Comparison of ENCODE assay signal across 8 cellular contexts in the genomic region with DNA sequence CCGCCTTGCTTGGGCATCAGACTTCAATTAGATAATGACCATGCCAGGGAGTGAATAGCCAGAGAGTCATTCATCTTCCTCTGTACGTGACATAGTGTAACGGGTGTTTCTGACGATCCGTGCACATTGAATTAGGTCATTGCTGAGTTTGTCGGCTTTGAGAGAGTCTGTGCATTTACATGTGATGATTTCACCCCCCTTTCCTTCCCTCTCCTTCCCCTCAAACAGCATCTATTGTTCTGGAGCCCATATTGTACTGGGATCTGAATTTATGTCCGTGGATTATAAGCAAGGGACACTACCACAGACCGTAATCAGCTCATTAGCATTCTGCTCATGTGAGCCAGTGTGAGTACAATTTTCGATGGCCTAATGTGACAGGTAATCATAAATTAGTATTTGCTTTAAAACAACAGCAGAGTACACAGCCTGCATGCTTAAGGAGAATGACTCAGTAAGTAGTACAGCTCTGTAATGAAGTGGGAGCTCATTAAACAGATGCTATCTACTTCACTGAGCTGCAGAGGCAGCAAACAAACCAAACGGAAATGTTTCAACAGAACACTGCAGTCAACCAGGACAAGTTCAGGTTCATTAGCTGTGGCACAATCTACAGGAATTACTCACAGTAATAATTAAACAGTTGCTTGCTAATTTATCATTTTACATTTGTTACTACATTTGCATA.
DNase-seq lines count a peak whose midpoint lies in the region; ATAC-seq and TF ChIP-seq lines count a peak whose summit lies in the region.

No MANE protein-coding gene starts in this region.

- H3K4me3 ChIP-seq in AG09309 (ENCODE audit: control insufficient read depth, low read depth, low read length) (no peak overlapping the region), OCI-LY3 (ENCODE audit: low read length) (peak overlapping the region; percentile 27), Peyer's patch (no peak overlapping the region)

- H3K4me3 Mint-ChIP-seq in activated T-cell treated with anti-CD3 and anti-CD28 coated beads, Interleukin-2, amount 50 U/mL, for 72 hours, result no peak overlapping the region

- no peaks in the 10 kb centered on the region for H3K9me3 ChIP-seq in OCI-LY3 (ENCODE audit: insufficient read depth, low read length)
- no peaks in the 10 kb centered on the region for H3K9me3 ChIP-seq in Peyer's patch

- no peaks in the 10 kb centered on the region for H3K79me2 ChIP-seq in OCI-LY3 (ENCODE audit: low read length)

- H3K36me3 Mint-ChIP-seq in activated T-cell treated with anti-CD3 and anti-CD28 coated beads, Interleukin-2, amount 50 U/mL, for 72 hours (ENCODE audit: insufficient read depth in 2 of 2), result no peaks in the 10 kb centered on the region

- H3K9me3 Mint-ChIP-seq in activated T-cell treated with anti-CD3 and anti-CD28 coated beads, Interleukin-2, amount 50 U/mL, for 72 hours, result no peaks in the 10 kb centered on the region

- peak overlapping the region; percentile 59; the same call in 1 of the 2 replicates for H2AFZ ChIP-seq in OCI-LY3 (ENCODE audit: low read depth, low read length)

- TF ChIP-seq CTCF in AG09309 (IDR thresholded peaks at IDR 0.05; ENCODE audit: control insufficient read depth, insufficient read depth, low read depth, low read length, missing control alignments), result no peak
- no peak for TF ChIP-seq CTCF in OCI-LY3 (IDR thresholded peaks at IDR 0.05; ENCODE audit: low read depth, low read length)
- no peak for TF ChIP-seq CTCF in foreskin keratinocyte (conservative IDR thresholded peaks at IDR 0.05)
- TF ChIP-seq CTCF in Peyer's patch (IDR thresholded peaks at IDR 0.05), result no peak

- no peak overlapping the region for H3K27ac ChIP-seq in OCI-LY3 (ENCODE audit: low read length)
- H3K27ac ChIP-seq in foreskin keratinocyte, result no peak overlapping the region
- no peak overlapping the region for H3K27ac ChIP-seq in Peyer's patch

- DNase-seq in AG09309 (ENCODE audit: low read depth), result peak; percentile 17
- no peak for DNase-seq in foreskin keratinocyte
- peak; percentile 71 for DNase-seq in superior temporal gyrus (ENCODE audit: extremely low spot score)
- no peak for DNase-seq in activated T-cell treated with anti-CD3 and anti-CD28 coated beads, Interleukin-2, amount 50 U/mL, for 72 hours
- no peak for DNase-seq in Peyer's patch

- H3K27ac Mint-ChIP-seq in activated T-cell treated with anti-CD3 and anti-CD28 coated beads, Interleukin-2, amount 50 U/mL, for 72 hours, result no peak overlapping the region

- no peaks in the 10 kb centered on the region for H3K4me1 Mint-ChIP-seq in activated T-cell treated with anti-CD3 and anti-CD28 coated beads, Interleukin-2, amount 50 U/mL, for 72 hours (ENCODE audit: low read depth)

- TF ChIP-seq POLR2A in Peyer's patch (IDR thresholded peaks at IDR 0.05), result no peak

- no peaks in the 10 kb centered on the region for H3K27me3 Mint-ChIP-seq in activated T-cell treated with anti-CD3 and anti-CD28 coated beads, Interleukin-2, amount 50 U/mL, for 72 hours (ENCODE audit: low read depth)

- H3K27me3 ChIP-seq in OCI-LY3 (ENCODE audit: low read depth, low read length) (no peaks in the 10 kb centered on the region), foreskin keratinocyte (no peaks in the 10 kb centered on the region), Peyer's patch (no peaks in the 10 kb centered on the region)

- no peaks in the 10 kb centered on the region for H4K20me1 ChIP-seq in OCI-LY3 (ENCODE audit: insufficient read depth, low read length)

- no peak overlapping the region for H3K9ac ChIP-seq in OCI-LY3 (ENCODE audit: low read length)

- ATAC-seq in HG03139 (IDR thresholded peaks at IDR 0.05; ENCODE audit: unreplicated experiment), result peak; percentile 54
- peak; percentile 69 for ATAC-seq in foreskin keratinocyte
- ATAC-seq in HG03025 (IDR thresholded peaks at IDR 0.05; ENCODE audit: low FRiP score, unreplicated experiment), result no peak
- ATAC-seq in activated T-cell treated with anti-CD3 and anti-CD28 coated beads, Interleukin-2, amount 50 U/mL, for 72 hours (replicated peaks in 1 of 2), result no peak

- peaks cover 11% of the 10 kb centered on the region for H3K4me1 ChIP-seq in OCI-LY3 (ENCODE audit: low read length)
- peaks cover 11% of the 10 kb centered on the region for H3K4me1 ChIP-seq in foreskin keratinocyte
- peaks cover 0 to 12% (median 0%) of the 10 kb centered on the region in 4 donors for H3K4me1 ChIP-seq in Peyer's patch

- peak overlapping the region; percentile 56 for H3K4me2 ChIP-seq in OCI-LY3 (ENCODE audit: low read length)

- H3K36me3 ChIP-seq in OCI-LY3 (replicated peaks; ENCODE audit: low read depth, low read length), result no peaks in the 10 kb centered on the region
- H3K36me3 ChIP-seq in Peyer's patch, result no peaks in the 10 kb centered on the region

Comparison
In these comparisons a context has a peak if more than half of its experiments do, and no peak if none do; other contexts are left out.
1. DNase-seq: peak in AG09309 (single experiment) and superior temporal gyrus (single experiment); none in foreskin keratinocyte (0 of 2), activated T-cell treated with anti-CD3 and anti-CD28 coated beads, Interleukin-2, amount 50 U/mL, for 72 hours (0 of 2) and Peyer's patch (0 of 3).
2. ATAC-seq: peak in HG03139 (single experiment) and foreskin keratinocyte (single experiment); none in HG03025 (single experiment) and activated T-cell treated with anti-CD3 and anti-CD28 coated beads, Interleukin-2, amount 50 U/mL, for 72 hours (0 of 2).